ENCODE assay signal across 19 cellular contexts in the genomic region with DNA sequence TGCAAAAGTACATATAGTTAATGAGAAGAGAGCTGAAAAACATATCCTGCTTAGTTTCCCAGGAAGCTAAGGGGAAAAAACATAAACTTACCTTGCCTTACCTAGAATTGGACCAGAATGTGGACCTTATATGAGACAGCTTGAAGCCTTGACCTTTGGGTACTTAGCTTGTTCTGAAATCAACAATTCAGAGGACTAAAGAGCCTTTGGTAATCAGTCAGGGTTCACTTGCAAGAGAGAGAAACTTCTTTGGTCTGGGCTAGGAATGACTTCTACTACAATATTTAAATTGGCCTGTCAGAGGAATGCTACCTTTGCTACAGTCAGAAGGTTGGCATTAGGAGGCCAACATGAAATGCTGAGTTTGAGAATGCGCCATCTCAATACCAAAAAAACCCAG. TPM values are rescaled to one million over a fixed set of nuclear protein-coding genes. Genes with fewer than 3 reads are reported as not detected.
DNase-seq lines count a peak whose midpoint lies in the region; ATAC-seq and TF ChIP-seq lines count a peak whose summit lies in the region.
"Had no signal": no experiment of that assay in that cellular context is flagged by ENCODE, and none has a peak within 500 bp of the region (broad histone marks: within the 10 kb centered on the region; RNA-seq: fewer than 3 reads in every experiment).

No MANE protein-coding gene starts in this region.

- DNase-seq in MCF 10A (ENCODE audit: unreplicated experiment) (no peak), mammary epithelial cell (no peak), kidney tubule cell (ENCODE audit: low spot score) (peak; percentile 35), GF-D8 (lab: John Stamatoyannopoulos, UW) (no peak), anterior cingulate cortex (lab: John Stamatoyannopoulos, UW) (no peak), testis (no peak)
- DNase-seq: body of pancreas; CD4-positive, CD25-positive, alpha-beta regulatory T cell; immature natural killer cell; KG1; NCI-H1048; NCI-H524 treated with DMSO at 0.1 percent for 48 hours; retina; SJCRH30; T-helper 2 cell; uterus had no signal

- H3K4me1 Mint-ChIP-seq in MCF 10A (ENCODE audit: insufficient read depth, unreplicated experiment): peaks cover 13% of the 10 kb centered on the region
- peaks cover 35% of the 10 kb centered on the region for H3K4me1 Mint-ChIP-seq in activated T-helper 17 cell treated with anti-CD3 and anti-CD28 coated beads, Interleukin-2, amount 50 U/mL, for 72 hours
- peaks cover 47% of the 10 kb centered on the region for H3K4me1 Mint-ChIP-seq in stimulated activated naive CD8-positive, alpha-beta T cell treated with anti-CD3 and anti-CD28 coated beads, Interleukin-15, Interleukin-2, amounts not matched to agents 100 ng/mL and 50 ng/mL, for 24 hours (ENCODE audit: low read depth)

- TF ChIP-seq CTCF in MCF 10A (IDR thresholded peaks at IDR 0.05; ENCODE audit: unreplicated experiment) (no peak), mammary epithelial cell (conservative IDR thresholded peaks at IDR 0.05 in 1 of 2, IDR thresholded peaks at IDR 0.05 in 1 of 2; ENCODE audit: extremely low read depth in 1 of 2, insufficient read depth in 1 of 2, low read depth in 1 of 2, low read length in 2 of 2) (no peak), testis (IDR thresholded peaks at IDR 0.05) (no peak)

- no TSS peak for BruUV-seq in MCF 10A (replicated peaks; lab: Mats Ljungman, UMichigan)
- no TSS peak for BruUV-seq in mammary epithelial cell (replicated peaks; lab: Mats Ljungman, UMichigan)

- H4K20me1 ChIP-seq in mammary epithelial cell (ENCODE audit: insufficient read depth, low read length): no peaks in the 10 kb centered on the region

- H3K27ac ChIP-seq in mammary epithelial cell (ENCODE audit: insufficient read depth, low read depth, low read length) (no peak overlapping the region), testis (no peak overlapping the region)
- H3K27ac ChIP-seq: body of pancreas, SJCRH30, uterus had no signal

- no peak overlapping the region for H3K4me2 ChIP-seq in mammary epithelial cell (ENCODE audit: insufficient read depth, low read depth, low read length)

- intact Hi-C loops in MCF 10A (cut with micrococcal nuclease) (no loop called here), mammary epithelial cell (cut with micrococcal nuclease) (no loop called here), testis (cut with DNase I; ENCODE audit: low total_unique reads) (no loop called here)

- ATAC-seq in activated T-helper 17 cell treated with anti-CD3 and anti-CD28 coated beads, Interleukin-2, amount 50 U/mL, for 72 hours (replicated peaks): peak; percentile 22
- ATAC-seq: body of pancreas, WTC11 had no signal

- TF ChIP-seq POLR2A in testis (IDR thresholded peaks at IDR 0.05): no peak

- peaks cover 81% of the 10 kb centered on the region for H3K79me2 ChIP-seq in mammary epithelial cell (ENCODE audit: insufficient read depth, low read length)

- no peak overlapping the region for H3K4me3 Mint-ChIP-seq in MCF 10A (ENCODE audit: unreplicated experiment)
- H3K4me3 Mint-ChIP-seq in activated T-helper 17 cell treated with anti-CD3 and anti-CD28 coated beads, Interleukin-2, amount 50 U/mL, for 72 hours: peak overlapping the region; percentile 57
- no peak overlapping the region for H3K4me3 Mint-ChIP-seq in stimulated activated naive CD8-positive, alpha-beta T cell treated with anti-CD3 and anti-CD28 coated beads, Interleukin-15, Interleukin-2, amounts not matched to agents 100 ng/mL and 50 ng/mL, for 24 hours
- H3K4me3 Mint-ChIP-seq: CD4-positive, CD25-positive, alpha-beta regulatory T cell; immature natural killer cell; WTC11 had no signal

- H3K27ac Mint-ChIP-seq in MCF 10A (ENCODE audit: low read depth, unreplicated experiment): peak overlapping the region; percentile 5
- H3K27ac Mint-ChIP-seq in activated T-helper 17 cell treated with anti-CD3 and anti-CD28 coated beads, Interleukin-2, amount 50 U/mL, for 72 hours: peak overlapping the region; percentile 21
- H3K27ac Mint-ChIP-seq in stimulated activated naive CD8-positive, alpha-beta T cell treated with anti-CD3 and anti-CD28 coated beads, Interleukin-15, Interleukin-2, amounts not matched to agents 100 ng/mL and 50 ng/mL, for 24 hours: peak overlapping the region; percentile 73

- no peak overlapping the region for H3K9ac ChIP-seq in mammary epithelial cell (ENCODE audit: insufficient read depth, low read length)

- H3K36me3 ChIP-seq in mammary epithelial cell (ENCODE audit: insufficient read depth, low read length) (no peaks in the 10 kb centered on the region), testis (ENCODE audit: low read depth, missing control alignments) (no peaks in the 10 kb centered on the region)
- H3K36me3 ChIP-seq: SJCRH30, uterus had no signal

- POLR2A ChIA-PET in MCF 10A (lab: Yijun Ruan, JAX): interaction anchor here (2.6 to 2.8 kb wide), 2 partner anchors 22 to 25 kb away, joined by 7 to 10 read pairs; a partner anchor contains a TSS

- peaks cover 15% of the 10 kb centered on the region for H3K4me1 ChIP-seq in mammary epithelial cell (ENCODE audit: insufficient read depth, low read length)
- H3K4me1 ChIP-seq in testis: peaks cover 9% of the 10 kb centered on the region

- dilution Hi-C loops in mammary epithelial cell (cut with HindIII; ENCODE audit: low sequenced_read_pairs): no loop called here

- 93% methylated on average over 1 of the region's 1 CpG for WGBS in mammary epithelial cell (ENCODE audit: low coverage, missing lambda C conversion rate)
- WGBS in testis, 2 donors: 90 to 100% methylated on average over 1 of the region's 1 CpG

- CTCF ChIA-PET in MCF 10A (lab: Yijun Ruan, JAX) (interaction anchor here (1.1 kb wide), 1 partner anchor 12 kb away, joined by 3 read pairs; no protein-coding TSS in a partner anchor), mammary epithelial cell (lab: Charles Lee; ENCODE audit: low non-redundant PET) (no interaction called here)

- H3K4me3 ChIP-seq in mammary epithelial cell (replicated peaks in 1 of 3; ENCODE audit: insufficient read depth in 1 of 3, low read depth in 2 of 3, low read length in 3 of 3) (no peak overlapping the region), testis (no peak overlapping the region)
- H3K4me3 ChIP-seq: body of pancreas, SJCRH30, uterus had no signal

- no peak overlapping the region for H2AFZ ChIP-seq in mammary epithelial cell (ENCODE audit: low read depth, low read length)

- no peaks in the 10 kb centered on the region for H3K9me3 Mint-ChIP-seq in MCF 10A (ENCODE audit: unreplicated experiment)
- H3K9me3 Mint-ChIP-seq in activated T-helper 17 cell treated with anti-CD3 and anti-CD28 coated beads, Interleukin-2, amount 50 U/mL, for 72 hours: no peaks in the 10 kb centered on the region
- H3K9me3 Mint-ChIP-seq in stimulated activated naive CD8-positive, alpha-beta T cell treated with anti-CD3 and anti-CD28 coated beads, Interleukin-15, Interleukin-2, amounts not matched to agents 100 ng/mL and 50 ng/mL, for 24 hours: no peaks in the 10 kb centered on the region
- H3K9me3 Mint-ChIP-seq: immature natural killer cell had no signal

- no peaks in the 10 kb centered on the region for H3K27me3 Mint-ChIP-seq in MCF 10A (ENCODE audit: insufficient read depth, unreplicated experiment)
- H3K27me3 Mint-ChIP-seq in activated T-helper 17 cell treated with anti-CD3 and anti-CD28 coated beads, Interleukin-2, amount 50 U/mL, for 72 hours: no peaks in the 10 kb centered on the region
- H3K27me3 Mint-ChIP-seq in stimulated activated naive CD8-positive, alpha-beta T cell treated with anti-CD3 and anti-CD28 coated beads, Interleukin-15, Interleukin-2, amounts not matched to agents 100 ng/mL and 50 ng/mL, for 24 hours: no peaks in the 10 kb centered on the region
- H3K27me3 Mint-ChIP-seq: CD4-positive, CD25-positive, alpha-beta regulatory T cell had no signal

- H3K36me3 Mint-ChIP-seq in MCF 10A (ENCODE audit: insufficient read depth, unreplicated experiment): no peaks in the 10 kb centered on the region
- peaks cover 15% of the 10 kb centered on the region for H3K36me3 Mint-ChIP-seq in activated T-helper 17 cell treated with anti-CD3 and anti-CD28 coated beads, Interleukin-2, amount 50 U/mL, for 72 hours (ENCODE audit: low read depth)
- peaks cover 17% of the 10 kb centered on the region for H3K36me3 Mint-ChIP-seq in stimulated activated naive CD8-positive, alpha-beta T cell treated with anti-CD3 and anti-CD28 coated beads, Interleukin-15, Interleukin-2, amounts not matched to agents 100 ng/mL and 50 ng/mL, for 24 hours (ENCODE audit: low read depth)
- H3K36me3 Mint-ChIP-seq: immature natural killer cell had no signal

- no peaks in the 10 kb centered on the region for H3K27me3 ChIP-seq in mammary epithelial cell (ENCODE audit: insufficient read depth, low read length)
- no peaks in the 10 kb centered on the region for H3K27me3 ChIP-seq in testis
- H3K27me3 ChIP-seq: body of pancreas, SJCRH30, uterus had no signal

- in situ Hi-C loops in mammary epithelial cell (cut with MboI; ENCODE audit: low sequenced_read_pairs in 2 of 2): no loop called here

- H3K9me3 ChIP-seq in mammary epithelial cell (replicated peaks; ENCODE audit: insufficient read depth, low read length): no peaks in the 10 kb centered on the region
- H3K9me3 ChIP-seq in testis: no peaks in the 10 kb centered on the region
- H3K9me3 ChIP-seq: body of pancreas, SJCRH30, uterus had no signal

RNA-seq across cellular contexts. Expression of a gene that starts 24.9 kb away (rescaled TPM):
- total RNA-seq in MCF 10A (2022) (28.1 and 33.9 TPM in 2 replicates), mammary epithelial cell (10 to 100 TPM; 30.1 to 39.5 TPM), testis (10 to 100 TPM; 55.3 to 66.3 TPM)
- polyA plus RNA-seq in mammary epithelial cell (12.6 TPM), testis (ENCODE audit: insufficient read depth, low read depth, low replicate concordance) (45.0 TPM)
- polyA minus RNA-seq in mammary epithelial cell: 57.1 TPM
- 10 to 100 TPM; 19.8 to 42.0 TPM for total RNA-seq in activated T-helper 17 cell treated with anti-CD3 and anti-CD28 coated beads, Interleukin-2, amount 50 U/mL, for 72 hours

Comparison
In these comparisons a context has a peak if more than half of its experiments do, and no peak if none do; other contexts are left out.
1. H3K27ac Mint-ChIP-seq: peak in every context shown above with its lines; median percentile 73 in stimulated activated naive CD8-positive, alpha-beta T cell treated with anti-CD3 and anti-CD28 coated beads, Interleukin-15, Interleukin-2, amounts not matched to agents 100 ng/mL and 50 ng/mL, for 24 hours; 21 in activated T-helper 17 cell treated with anti-CD3 and anti-CD28 coated beads, Interleukin-2, amount 50 U/mL, for 72 hours; 5 in MCF 10A.